ENCODE assay signal across 8 cellular contexts in the genomic region with DNA sequence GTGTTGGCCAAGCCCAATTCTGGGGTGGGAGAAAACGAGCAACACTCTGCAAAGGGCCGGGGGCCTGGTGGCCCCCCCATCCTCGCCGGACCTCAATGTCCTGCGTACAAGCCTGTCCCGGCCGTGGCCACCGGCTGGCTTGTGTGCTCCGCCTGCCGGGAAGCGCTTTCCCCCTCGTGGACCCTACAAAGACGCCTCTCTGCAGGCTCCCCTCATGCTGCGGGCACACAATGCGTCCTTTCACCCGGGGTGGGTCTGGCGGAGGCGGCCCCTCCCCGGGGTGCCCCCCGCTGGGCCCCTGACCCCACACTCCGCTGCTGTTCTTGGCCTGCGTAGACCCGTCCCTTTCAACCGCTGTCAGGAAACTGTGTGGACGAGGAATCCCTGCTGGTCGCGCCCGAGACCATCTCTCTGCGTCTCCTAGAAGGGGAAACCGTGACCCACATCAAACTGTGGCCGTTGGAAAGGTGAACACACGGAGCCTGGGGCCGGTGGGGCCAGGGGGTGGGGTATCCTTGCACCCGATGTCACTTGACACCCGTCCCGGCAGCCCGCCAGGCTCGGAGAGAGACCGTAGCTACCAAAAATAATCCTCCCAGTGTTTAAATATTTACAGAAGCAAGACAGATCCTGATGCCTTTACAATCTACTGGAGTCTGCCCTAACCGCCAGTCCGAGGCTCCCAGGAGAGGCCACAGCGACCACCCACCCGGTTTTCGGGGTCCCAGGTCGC. TPM values are rescaled to one million over a fixed set of nuclear protein-coding genes. Genes with fewer than 3 reads are reported as not detected.
DNase-seq lines count a peak whose midpoint lies in the region; ATAC-seq and TF ChIP-seq lines count a peak whose summit lies in the region.

No MANE protein-coding gene starts in this region.

- H3K4me3 ChIP-seq in fibroblast of lung (replicated peaks in 1 of 4; ENCODE audit: control extremely low read depth in 1 of 4, insufficient read depth in 1 of 4, low read depth in 3 of 4, low read length in 4 of 4) (peak overlapping the region; percentile 27 to 55 (median 29)), trophoblast cell (ENCODE audit: low read depth, low read length) (no peak overlapping the region)

- H3K27me3 ChIP-seq in fibroblast of lung (ENCODE audit: control insufficient read depth, insufficient read depth, low read length) (no peaks in the 10 kb centered on the region), trophoblast cell (ENCODE audit: insufficient read depth, low read length) (no peaks in the 10 kb centered on the region)

- H4K8ac ChIP-seq in trophoblast cell (ENCODE audit: low read depth, low read length) = peak overlapping the region; percentile 17

- peak overlapping the region; percentile 35 for H2BK120ac ChIP-seq in trophoblast cell (ENCODE audit: insufficient read depth, low read length, poor library complexity)

- no peak overlapping the region for H4K12ac ChIP-seq in trophoblast cell (ENCODE audit: low read depth, low read length)

- peaks cover 16% of the 10 kb centered on the region for H3K79me1 ChIP-seq in trophoblast cell (ENCODE audit: low read length)

- no peaks in the 10 kb centered on the region for H3K36me3 Mint-ChIP-seq in T-helper 1 cell treated with Interleukin-12 subunit alpha and Interleukin-12 subunit beta and Interleukin-4 antibody, amounts not matched to agents 30 μg/mL and 1 μg/mL, for 36 hours (ENCODE audit: low read depth)

- peak overlapping the region; percentile 38 for H2AFZ ChIP-seq in fibroblast of lung (ENCODE audit: low read length)
- H2AFZ ChIP-seq in trophoblast cell (ENCODE audit: insufficient read depth, low read length, poor library complexity) = no peak overlapping the region

- H3K9ac ChIP-seq in fibroblast of lung (ENCODE audit: insufficient read depth, low read length) (peak overlapping the region; percentile 48), trophoblast cell (ENCODE audit: low read length) (no peak overlapping the region)

- DNase-seq in T-helper 1 cell = no peak
- DNase-seq in SHP77 treated with DMSO at 0.1 percent for 48 hours (lab: John Stamatoyannopoulos, UW) = peak; percentile 85
- peak in 1 of 2 donors; percentile 59 for DNase-seq in fibroblast of lung (ENCODE audit: low read depth in 2 of 2)
- DNase-seq in trophoblast cell = no peak
- DNase-seq in globus pallidus (ENCODE audit: low spot score) = no peak

- H3K9me3 ChIP-seq in fibroblast of lung (ENCODE audit: control insufficient read depth, insufficient read depth, low read depth, low read length) (no peaks in the 10 kb centered on the region), trophoblast cell (ENCODE audit: insufficient read depth, low read depth, low read length) (no peaks in the 10 kb centered on the region)

- no peak overlapping the region for H3K23ac ChIP-seq in trophoblast cell (ENCODE audit: low read length)

- H2AK5ac ChIP-seq in trophoblast cell (ENCODE audit: low read length) = peak overlapping the region; percentile 57

- no peaks in the 10 kb centered on the region for H3K9me3 Mint-ChIP-seq in T-helper 1 cell treated with Interleukin-12 subunit alpha and Interleukin-12 subunit beta and Interleukin-4 antibody, amounts not matched to agents 30 μg/mL and 1 μg/mL, for 36 hours

- peak overlapping the region; percentile 64 for H4K91ac ChIP-seq in trophoblast cell (ENCODE audit: low read depth, low read length)

- peaks cover 26% of the 10 kb centered on the region for H3K4me1 Mint-ChIP-seq in T-helper 1 cell treated with Interleukin-12 subunit alpha and Interleukin-12 subunit beta and Interleukin-4 antibody, amounts not matched to agents 30 μg/mL and 1 μg/mL, for 36 hours (ENCODE audit: low read depth)

- TF ChIP-seq CTCF in fibroblast of lung (conservative IDR thresholded peaks at IDR 0.05 in 1 of 2, IDR thresholded peaks at IDR 0.05 in 1 of 2; ENCODE audit: low read depth in 1 of 2, low read length in 2 of 2) = no peak

- H3K4me3 Mint-ChIP-seq in T-helper 1 cell treated with Interleukin-12 subunit alpha and Interleukin-12 subunit beta and Interleukin-4 antibody, amounts not matched to agents 30 μg/mL and 1 μg/mL, for 36 hours = peak overlapping the region; percentile 73

- H3K18ac ChIP-seq in trophoblast cell (ENCODE audit: low read length) = peak overlapping the region; percentile 50

- H3K4ac ChIP-seq in trophoblast cell (ENCODE audit: low read depth, low read length) = peak overlapping the region; percentile 29

- H3K79me2 ChIP-seq in fibroblast of lung (ENCODE audit: control insufficient read depth, insufficient read depth, low read length) (no peaks in the 10 kb centered on the region), trophoblast cell (ENCODE audit: control insufficient read depth, insufficient read depth, low read length, poor library complexity) (no peaks in the 10 kb centered on the region)

- peak overlapping the region; percentile 25 for H3K27ac ChIP-seq in fibroblast of lung (ENCODE audit: insufficient read depth, low read length)
- H3K27ac ChIP-seq in trophoblast cell (ENCODE audit: low read depth, low read length) = no peak overlapping the region

- no peak overlapping the region for H2BK5ac ChIP-seq in trophoblast cell (ENCODE audit: low read depth, low read length, poor library complexity)

- H2BK12ac ChIP-seq in trophoblast cell (ENCODE audit: low read length) = no peak overlapping the region

- H3K36me3 ChIP-seq in fibroblast of lung (ENCODE audit: control insufficient read depth, insufficient read depth, low read length) (no peaks in the 10 kb centered on the region), trophoblast cell (ENCODE audit: control insufficient read depth in 1 of 2, insufficient read depth in 2 of 2, low read length in 2 of 2) (no peaks in the 10 kb centered on the region)

- H3K4me1 ChIP-seq in fibroblast of lung (ENCODE audit: control insufficient read depth, extremely low read depth, insufficient read depth, low read length) (peaks cover 26% of the 10 kb centered on the region), trophoblast cell (ENCODE audit: control insufficient read depth in 1 of 2, insufficient read depth in 2 of 2, low read length in 2 of 2) (peaks cover 51 to 60% of the 10 kb centered on the region in 2 experiments)

- H4K20me1 ChIP-seq in fibroblast of lung (ENCODE audit: control insufficient read depth, extremely low read depth, insufficient read depth, low read length) = no peaks in the 10 kb centered on the region

- H3K14ac ChIP-seq in trophoblast cell (ENCODE audit: low read length) = peak overlapping the region; percentile 55

- no CpG with 5 or more reads among the region's 45 CpGs for WGBS in trophoblast cell (ENCODE audit: extremely low coverage, insufficient coverage, insufficient read length)

- H3K27ac Mint-ChIP-seq in T-helper 1 cell treated with Interleukin-12 subunit alpha and Interleukin-12 subunit beta and Interleukin-4 antibody, amounts not matched to agents 30 μg/mL and 1 μg/mL, for 36 hours = peak overlapping the region; percentile 67

- ATAC-seq in HG03520 (IDR thresholded peaks at IDR 0.05; ENCODE audit: unreplicated experiment) (no peak), HG02973 (IDR thresholded peaks at IDR 0.05; ENCODE audit: unreplicated experiment) (no peak)

- peak overlapping the region; percentile 82 for H3K4me2 ChIP-seq in fibroblast of lung (ENCODE audit: extremely low read depth, insufficient read depth, low read length)
- peak overlapping the region; percentile 53 for H3K4me2 ChIP-seq in trophoblast cell (ENCODE audit: low read length)

- no peaks in the 10 kb centered on the region for H3K27me3 Mint-ChIP-seq in T-helper 1 cell treated with Interleukin-12 subunit alpha and Interleukin-12 subunit beta and Interleukin-4 antibody, amounts not matched to agents 30 μg/mL and 1 μg/mL, for 36 hours (ENCODE audit: low read depth)

RNA-seq across cellular contexts. Expression of a gene that starts 43.6 kb away (rescaled TPM):
- total RNA-seq in fibroblast of lung = 26.2 and 30.4 TPM in 2 replicates
- 8.3 and 10.2 TPM in 2 replicates for polyA plus RNA-seq in fibroblast of lung
- 15.0 and 19.1 TPM in 2 replicates for polyA plus RNA-seq in fibroblast of lung (2012)
- 42.7 and 49.3 TPM in 2 replicates for polyA minus RNA-seq in fibroblast of lung (ENCODE audit: low replicate concordance)
- polyA plus RNA-seq in trophoblast cell (2013) = 12.9 and 13.9 TPM in 2 replicates

RNA-seq across cellular contexts. Expression of a gene that starts 44.4 kb away (rescaled TPM):
- total RNA-seq in fibroblast of lung = 1.5 and 2.1 TPM in 2 replicates
- polyA plus RNA-seq in fibroblast of lung = 0.53 and 0.96 TPM in 2 replicates
- 1.9 and 2.6 TPM in 2 replicates for polyA plus RNA-seq in fibroblast of lung (2012)
- 0.20 and 0.26 TPM in 2 replicates for polyA minus RNA-seq in fibroblast of lung (ENCODE audit: low replicate concordance)
- polyA plus RNA-seq in trophoblast cell (2013) = 1.3 TPM in 2 replicates
